ENCODE assay signal across 21 cellular contexts in genomic region chr22:40404251-40405177, GRCh38. TPM values are rescaled to one million over a fixed set of nuclear protein-coding genes. Genes with fewer than 3 reads are reported as not detected.
DNase-seq lines count a peak whose midpoint lies in the region; ATAC-seq and TF ChIP-seq lines count a peak whose summit lies in the region.
"Had no signal": no experiment of that assay in that cellular context is flagged by ENCODE, and none has a peak within 500 bp of the region (broad histone marks: within the 10 kb centered on the region; RNA-seq: fewer than 3 reads in every experiment).

No MANE protein-coding gene starts in this region.

- H3K27me3 ChIP-seq in RWPE2 (ENCODE audit: insufficient read depth, poor library complexity, severe bottlenecking) (no peaks in the 10 kb centered on the region), lower lobe of right lung (ENCODE audit: low read depth) (no peaks in the 10 kb centered on the region)
- H3K27me3 ChIP-seq: breast epithelium had no signal

- H3K9me3 Mint-ChIP-seq in activated T-cell treated with anti-CD3 and anti-CD28 coated beads, Interleukin-2, amount 50 U/mL, for 24 hours: no peaks in the 10 kb centered on the region
- no peaks in the 10 kb centered on the region for H3K9me3 Mint-ChIP-seq in activated T-cell treated with anti-CD3 and anti-CD28 coated beads, Interleukin-2, amount 50 U/mL, for 72 hours
- H3K9me3 Mint-ChIP-seq in stimulated activated effector memory CD8-positive, alpha-beta T cell treated with anti-CD3 and anti-CD28 coated beads, Interleukin-12 subunit alpha, Interleukin-12 subunit beta, amount 100 ng/mL, for 72 hours: no peaks in the 10 kb centered on the region
- H3K9me3 Mint-ChIP-seq: activated T-helper 2 cell treated with anti-CD3 and anti-CD28 coated beads, Interferon-gamma antibody, Interleukin-2, Interleukin-4, amounts not matched to agents 10 μg/mL and 5 μg/mL and 100 μg/mL, durations not matched to agents 14 hours and 24 hours and 36 hours; IgD-negative memory B cell; type B pancreatic cell had no signal

- peak; percentile 20 for DNase-seq in activated T-cell treated with anti-CD3 and anti-CD28 coated beads, Interleukin-2, amount 50 U/mL, for 24 hours
- DNase-seq in activated T-cell treated with anti-CD3 and anti-CD28 coated beads, Interleukin-2, amount 50 U/mL, for 72 hours: no peak
- DNase-seq in RWPE2 (ENCODE audit: low spot score) (peak; percentile 55), lower lobe of right lung (peak; percentile 20), NCI-H774 (lab: John Stamatoyannopoulos, UW) (no peak), foreskin melanocyte (no peak)
- no peak for DNase-seq in stimulated activated effector memory CD8-positive, alpha-beta T cell treated with anti-CD3 and anti-CD28 coated beads, Interleukin-12 subunit alpha, Interleukin-12 subunit beta, amount 100 ng/mL, for 72 hours (ENCODE audit: low spot score in 2 of 2)
- no peak for DNase-seq in stimulated activated CD4-positive, alpha-beta T cell treated with anti-CD3 and anti-CD28 coated beads, Interleukin-4, amount 100 ng/mL, for 1 hour
- DNase-seq: EL; NCI-H1105 treated with DMSO at 0.1 percent for 48 hours; NCI-H2107; occipital lobe; stimulated activated CD4-positive, alpha-beta T cell treated with anti-CD3 and anti-CD28 coated beads, Interleukin-4, amount 100 ng/mL, for 4 hours; T1000 had no signal

- ATAC-seq in activated T-cell treated with anti-CD3 and anti-CD28 coated beads, Interleukin-2, amount 50 U/mL, for 72 hours (replicated peaks in 1 of 2): no peak
- ATAC-seq in RWPE2 (ENCODE audit: low read depth) (no peak), lower lobe of right lung (no peak)
- no peak for ATAC-seq in stimulated activated effector memory CD8-positive, alpha-beta T cell treated with anti-CD3 and anti-CD28 coated beads, Interleukin-12 subunit alpha, Interleukin-12 subunit beta, amount 100 ng/mL, for 72 hours
- ATAC-seq: activated CD4-positive, CD25-positive, alpha-beta regulatory T cell treated with anti-CD3 and anti-CD28 coated beads, Interleukin-2, amount 50 U/mL, for 24 hours had no signal

- no peaks in the 10 kb centered on the region for H3K4me1 ChIP-seq in RWPE2 (ENCODE audit: insufficient read depth, poor library complexity, severe bottlenecking)
- H3K4me1 ChIP-seq in lower lobe of right lung: peaks cover 25% of the 10 kb centered on the region
- H3K4me1 ChIP-seq: breast epithelium had no signal

- H3K4me3 Mint-ChIP-seq in activated T-cell treated with anti-CD3 and anti-CD28 coated beads, Interleukin-2, amount 50 U/mL, for 24 hours: no peak overlapping the region
- H3K4me3 Mint-ChIP-seq in activated T-cell treated with anti-CD3 and anti-CD28 coated beads, Interleukin-2, amount 50 U/mL, for 72 hours: no peak overlapping the region
- H3K4me3 Mint-ChIP-seq in stimulated activated effector memory CD8-positive, alpha-beta T cell treated with anti-CD3 and anti-CD28 coated beads, Interleukin-12 subunit alpha, Interleukin-12 subunit beta, amount 100 ng/mL, for 72 hours: no peak overlapping the region
- H3K4me3 Mint-ChIP-seq: type B pancreatic cell had no signal

- no peaks in the 10 kb centered on the region for H3K27me3 Mint-ChIP-seq in activated T-cell treated with anti-CD3 and anti-CD28 coated beads, Interleukin-2, amount 50 U/mL, for 24 hours
- H3K27me3 Mint-ChIP-seq in activated T-cell treated with anti-CD3 and anti-CD28 coated beads, Interleukin-2, amount 50 U/mL, for 72 hours (ENCODE audit: low read depth): no peaks in the 10 kb centered on the region
- H3K27me3 Mint-ChIP-seq: type B pancreatic cell had no signal

- peaks cover 47% of the 10 kb centered on the region for H3K4me1 Mint-ChIP-seq in activated T-cell treated with anti-CD3 and anti-CD28 coated beads, Interleukin-2, amount 50 U/mL, for 24 hours (ENCODE audit: low read depth)
- H3K4me1 Mint-ChIP-seq in activated T-cell treated with anti-CD3 and anti-CD28 coated beads, Interleukin-2, amount 50 U/mL, for 72 hours (ENCODE audit: low read depth): peaks cover 44% of the 10 kb centered on the region
- H3K4me1 Mint-ChIP-seq in stimulated activated effector memory CD8-positive, alpha-beta T cell treated with anti-CD3 and anti-CD28 coated beads, Interleukin-12 subunit alpha, Interleukin-12 subunit beta, amount 100 ng/mL, for 72 hours: peaks cover 50% of the 10 kb centered on the region

- H3K36me3 Mint-ChIP-seq in activated T-cell treated with anti-CD3 and anti-CD28 coated beads, Interleukin-2, amount 50 U/mL, for 24 hours (ENCODE audit: low read depth): peaks cover 84% of the 10 kb centered on the region
- H3K36me3 Mint-ChIP-seq in activated T-cell treated with anti-CD3 and anti-CD28 coated beads, Interleukin-2, amount 50 U/mL, for 72 hours (ENCODE audit: insufficient read depth in 2 of 2): peaks cover 0 to 25% of the 10 kb centered on the region in 2 donors
- H3K36me3 Mint-ChIP-seq in stimulated activated effector memory CD8-positive, alpha-beta T cell treated with anti-CD3 and anti-CD28 coated beads, Interleukin-12 subunit alpha, Interleukin-12 subunit beta, amount 100 ng/mL, for 72 hours: peaks cover 82% of the 10 kb centered on the region

- TF ChIP-seq CTCF in RWPE2 (IDR thresholded peaks at IDR 0.05; ENCODE audit: poor library complexity, severe bottlenecking): no peak
- no peak for TF ChIP-seq CTCF in lower lobe of right lung (IDR thresholded peaks at IDR 0.05)

- H3K36me3 ChIP-seq in RWPE2 (ENCODE audit: low read depth) (peaks cover 49% of the 10 kb centered on the region), lower lobe of right lung (peaks cover 88% of the 10 kb centered on the region)

- intact Hi-C loops in lower lobe of right lung (cut with DNase I): no loop called here

- H3K27ac Mint-ChIP-seq in activated T-cell treated with anti-CD3 and anti-CD28 coated beads, Interleukin-2, amount 50 U/mL, for 24 hours: peak overlapping the region; percentile 74
- H3K27ac Mint-ChIP-seq in activated T-cell treated with anti-CD3 and anti-CD28 coated beads, Interleukin-2, amount 50 U/mL, for 72 hours: no peak overlapping the region
- H3K27ac Mint-ChIP-seq in stimulated activated effector memory CD8-positive, alpha-beta T cell treated with anti-CD3 and anti-CD28 coated beads, Interleukin-12 subunit alpha, Interleukin-12 subunit beta, amount 100 ng/mL, for 72 hours: peak overlapping the region; percentile 61
- H3K27ac Mint-ChIP-seq: activated T-helper 2 cell treated with anti-CD3 and anti-CD28 coated beads, Interferon-gamma antibody, Interleukin-2, Interleukin-4, amounts not matched to agents 10 μg/mL and 5 μg/mL and 100 μg/mL, durations not matched to agents 14 hours and 24 hours and 36 hours had no signal

- no peak overlapping the region for H3K27ac ChIP-seq in RWPE2 (ENCODE audit: poor library complexity, severe bottlenecking)
- no peak overlapping the region for H3K27ac ChIP-seq in lower lobe of right lung
- H3K27ac ChIP-seq: SK-N-MC had no signal

- H3K4me3 ChIP-seq in RWPE2 (ENCODE audit: severe bottlenecking) (no peak overlapping the region), lower lobe of right lung (no peak overlapping the region)
- H3K4me3 ChIP-seq: breast epithelium, lung, SK-N-MC had no signal

- no peaks in the 10 kb centered on the region for H3K9me3 ChIP-seq in RWPE2 (ENCODE audit: severe bottlenecking)
- no peaks in the 10 kb centered on the region for H3K9me3 ChIP-seq in lower lobe of right lung
- H3K9me3 ChIP-seq: breast epithelium had no signal

RNA-seq across cellular contexts. Expression of gene SGSM3, which starts 34.1 kb away (rescaled TPM):
- 10 to 100 TPM; 47.1 to 55.8 TPM for total RNA-seq in activated T-cell treated with anti-CD3 and anti-CD28 coated beads, Interleukin-2, amount 50 U/mL, for 72 hours
- 80.3 TPM for total RNA-seq in lower lobe of right lung

RNA-seq across cellular contexts. Expression of gene ADSL, which starts 58.2 kb away (rescaled TPM):
- 100 to 1,000 TPM in 1 of 2 donors, 10 to 100 TPM in 1; 98.7 to 102 TPM for total RNA-seq in activated T-cell treated with anti-CD3 and anti-CD28 coated beads, Interleukin-2, amount 50 U/mL, for 72 hours
- total RNA-seq in lower lobe of right lung: 38.1 TPM

Comparison
In these comparisons a context has a peak if more than half of its experiments do, and no peak if none do; other contexts are left out.
1. DNase-seq: peak in activated T-cell treated with anti-CD3 and anti-CD28 coated beads, Interleukin-2, amount 50 U/mL, for 24 hours (single experiment), RWPE2 (single experiment) and lower lobe of right lung (single experiment); none in activated T-cell treated with anti-CD3 and anti-CD28 coated beads, Interleukin-2, amount 50 U/mL, for 72 hours (0 of 2), stimulated activated effector memory CD8-positive, alpha-beta T cell treated with anti-CD3 and anti-CD28 coated beads, Interleukin-12 subunit alpha, Interleukin-12 subunit beta, amount 100 ng/mL, for 72 hours (0 of 2), stimulated activated CD4-positive, alpha-beta T cell treated with anti-CD3 and anti-CD28 coated beads, Interleukin-4, amount 100 ng/mL, for 1 hour (single experiment), NCI-H774 (single experiment) and foreskin melanocyte (single experiment).